8 cellular contexts compared by ENCODE assay signal in the genomic region with DNA sequence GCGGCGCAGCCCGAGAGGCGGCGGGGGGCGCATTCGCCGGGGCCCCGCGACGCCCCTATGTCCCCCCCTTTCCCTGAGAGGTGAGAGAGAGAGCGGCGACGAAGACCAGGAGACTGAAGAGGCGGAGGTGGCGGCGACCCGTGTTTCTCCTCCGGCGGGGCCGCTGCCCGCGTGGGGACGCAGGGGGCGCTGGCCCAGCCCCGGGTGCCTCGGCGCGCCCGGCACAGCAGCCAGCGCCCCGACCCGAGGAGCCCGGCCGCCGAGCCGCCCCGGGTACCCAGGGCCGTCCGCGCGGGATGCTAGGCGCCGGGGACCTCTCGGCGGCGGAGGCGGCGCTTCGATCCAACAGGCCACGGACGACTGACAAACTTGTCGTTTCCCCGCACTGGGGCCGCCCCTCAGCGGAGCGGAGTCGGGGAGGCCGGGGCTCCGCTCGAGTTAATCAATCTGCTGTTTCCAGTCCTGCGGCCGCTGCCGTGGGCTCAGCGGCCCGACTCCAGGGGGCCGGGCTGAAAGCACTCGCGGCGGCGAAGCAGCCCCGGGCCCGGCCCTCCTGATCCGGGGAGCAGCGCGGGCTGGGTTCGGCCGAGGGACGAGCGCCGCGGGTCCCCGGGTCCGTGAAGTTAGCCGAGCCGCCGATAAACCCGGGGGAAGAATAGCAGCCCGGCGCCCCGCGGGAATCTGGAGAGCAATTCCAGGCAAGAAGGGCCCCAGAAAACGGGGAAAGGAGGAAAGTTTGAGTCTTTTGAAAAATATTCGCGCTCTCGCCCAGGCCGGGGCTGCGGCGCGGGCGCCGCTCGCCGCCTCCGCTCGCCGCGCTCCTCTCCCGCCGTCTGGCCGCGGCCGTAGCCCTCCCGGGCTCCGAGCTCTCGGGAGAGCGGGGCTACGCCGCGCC. TPM values are rescaled to one million over a fixed set of nuclear protein-coding genes. Genes with fewer than 3 reads are reported as not detected.
A peak's percentile ranks its signal among the peaks of the same experiment; 100 is the strongest.
DNase-seq lines count a peak whose midpoint lies in the region; ATAC-seq and TF ChIP-seq lines count a peak whose summit lies in the region.

No MANE protein-coding gene starts in this region.

- H3K4me3 Mint-ChIP-seq in CD8-positive, alpha-beta T cell = peak overlapping the region; percentile 99

- peaks cover 31% of the 10 kb centered on the region for H3K27me3 Mint-ChIP-seq in CD8-positive, alpha-beta T cell (ENCODE audit: low read depth)

- peaks cover 18% of the 10 kb centered on the region for H3K4me1 Mint-ChIP-seq in CD8-positive, alpha-beta T cell (ENCODE audit: low read depth)

- TF ChIP-seq POLR2A in transverse colon (IDR thresholded peaks at IDR 0.05) = no peak

- intact Hi-C loops in CD8-positive, alpha-beta T cell (cut with DNase I, micrococcal nuclease) = loop anchor here (1.0 to 10.0 kb wide), 9 partner anchors 8 to 978 kb away; a partner anchor contains a TSS
- intact Hi-C loops in transverse colon (cut with DNase I; ENCODE audit: low total_unique reads) = loop anchor here (10.0 kb wide), 1 partner anchor 372 kb away; no protein-coding TSS in a partner anchor

- H3K36me3 ChIP-seq in CD8-positive, alpha-beta T cell (ENCODE audit: insufficient read depth, low read length) = no peaks in the 10 kb centered on the region
- no peaks in the 10 kb centered on the region for H3K36me3 ChIP-seq in effector memory CD4-positive, alpha-beta T cell (ENCODE audit: control insufficient read depth, insufficient read depth, low read length)
- no peaks in the 10 kb centered on the region for H3K36me3 ChIP-seq in transverse colon

- 1% methylated on average over 55 of the region's 120 CpGs; no CpG with 5 or more reads in 1 of the 2 donors for WGBS in transverse colon (ENCODE audit: low coverage in 1 of 2), 2 donors

- peaks cover 25% of the 10 kb centered on the region for H3K27me3 ChIP-seq in CD8-positive, alpha-beta T cell (ENCODE audit: insufficient read depth, low read length)
- H3K27me3 ChIP-seq in effector memory CD4-positive, alpha-beta T cell (replicated peaks; ENCODE audit: control insufficient read depth, insufficient read depth, low read length, poor library complexity, severe bottlenecking) = peaks cover 6% of the 10 kb centered on the region
- H3K27me3 ChIP-seq in transverse colon = peaks cover 72% of the 10 kb centered on the region

- no peak for TF ChIP-seq EP300 in transverse colon (IDR thresholded peaks at IDR 0.05; ENCODE audit: low read depth)

- H3K9me3 ChIP-seq in CD8-positive, alpha-beta T cell (ENCODE audit: low read length) = no peaks in the 10 kb centered on the region
- no peaks in the 10 kb centered on the region for H3K9me3 ChIP-seq in effector memory CD4-positive, alpha-beta T cell (ENCODE audit: control insufficient read depth, low read length)
- H3K9me3 ChIP-seq in transverse colon = no peaks in the 10 kb centered on the region

- ATAC-seq in CD8-positive, alpha-beta T cell = peak; percentile 24
- peak; percentile 43 for ATAC-seq in HG02970 (IDR thresholded peaks at IDR 0.05; ENCODE audit: low FRiP score, unreplicated experiment)

- H3K36me3 Mint-ChIP-seq in CD8-positive, alpha-beta T cell = peaks cover 3% of the 10 kb centered on the region

- CTCF ChIA-PET in CD8-positive, alpha-beta T cell (lab: Charles Lee) = interaction anchor here (0.7 to 1.8 kb wide), 4 partner anchors 309 to 1263 kb away, joined by 3 to 6 read pairs (median 3); no protein-coding TSS in a partner anchor

- peak overlapping the region; percentile 65 for H3K4me3 ChIP-seq in CD8-positive, alpha-beta T cell (ENCODE audit: low read depth, low read length)
- H3K4me3 ChIP-seq in effector memory CD4-positive, alpha-beta T cell (ENCODE audit: insufficient read depth, low read depth, low read length, poor library complexity, severe bottlenecking) = peak overlapping the region; percentile 85
- H3K4me3 ChIP-seq in transverse colon = peak overlapping the region; percentile 51 to 76 (median 62)

- peak in 6 of 7 experiments; percentile 10 to 73 (median 46) for DNase-seq in CD8-positive, alpha-beta T cell
- DNase-seq in activated CD4-positive, alpha-beta T cell treated with anti-CD3 and anti-CD28 coated beads for 24 hours (ENCODE audit: low read depth in 2 of 2) = peak; percentile 20 to 22
- peak in 2 of 3 donors; percentile 20 to 28 for DNase-seq in effector memory CD4-positive, alpha-beta T cell
- DNase-seq in myocyte (ENCODE audit: low read depth) (peak; percentile 32), transverse colon (no peak), middle frontal gyrus (ENCODE audit: extremely low spot score, low spot score) (no peak), NOMO-1 treated with DMSO at 0.1 percent for 48 hours (lab: John Stamatoyannopoulos, UW; ENCODE audit: unreplicated experiment) (no peak)

- no peak overlapping the region for H3K27ac ChIP-seq in CD8-positive, alpha-beta T cell (ENCODE audit: low read depth, low read length)
- peak overlapping the region; percentile 59 for H3K27ac ChIP-seq in effector memory CD4-positive, alpha-beta T cell (ENCODE audit: insufficient read depth, low read length, poor library complexity, severe bottlenecking)
- H3K27ac ChIP-seq in transverse colon = peak overlapping the region; percentile 48 to 88 (median 72)

- no peaks in the 10 kb centered on the region for H3K9me3 Mint-ChIP-seq in CD8-positive, alpha-beta T cell

- H3K4me1 ChIP-seq in CD8-positive, alpha-beta T cell (ENCODE audit: insufficient read depth, low read length) = peaks cover 16% of the 10 kb centered on the region
- peaks cover 14% of the 10 kb centered on the region for H3K4me1 ChIP-seq in effector memory CD4-positive, alpha-beta T cell (ENCODE audit: control insufficient read depth, insufficient read depth, low read length, poor library complexity, severe bottlenecking)
- peaks cover 0 to 32% (median 25%) of the 10 kb centered on the region in 4 donors for H3K4me1 ChIP-seq in transverse colon

- H3K27ac Mint-ChIP-seq in CD8-positive, alpha-beta T cell = peak overlapping the region; percentile 13

- no peak for TF ChIP-seq CTCF in CD8-positive, alpha-beta T cell (IDR thresholded peaks at IDR 0.05)
- TF ChIP-seq CTCF in transverse colon (IDR thresholded peaks at IDR 0.05) = peak in 1 of 5 experiments; percentile 9

- in situ Hi-C loops in transverse colon (cut with MboI; ENCODE audit: low pct_ligation_motif_present in 1 of 4, low pct_unique_long_range_greater_than_20kb in 1 of 4, low sequenced_read_pairs in 3 of 4) = loop anchor here in 1 of 4 donors (25.0 kb wide), 1 partner anchor 360 kb away; no protein-coding TSS in a partner anchor

- POLR2A ChIA-PET in CD8-positive, alpha-beta T cell (lab: Charles Lee) = interaction anchor here (1.0 to 2.0 kb wide), 8 partner anchors 9 to 264 kb away, joined by 3 to 8 read pairs (median 5); a partner anchor contains a TSS

RNA-seq across cellular contexts. Expression of a gene that starts 0.6 kb away (rescaled TPM):
- 1 to 10 TPM; 6.6 to 6.7 TPM for total RNA-seq in CD8-positive, alpha-beta T cell
- total RNA-seq in myocyte = 1.7 and 1.9 TPM in 2 replicates
- polyA plus RNA-seq in myocyte (2012) = 2.0 TPM
- 10 to 100 TPM in 1 of 4 donors, 1 to 10 TPM in 1, under 1 TPM in 2; 0.68 to 50.5 (median 2.2) TPM for total RNA-seq in transverse colon

Comparison
In these comparisons a context has a peak if more than half of its experiments do, and no peak if none do; other contexts are left out.
1. DNase-seq: peak in CD8-positive, alpha-beta T cell (6 of 7), activated CD4-positive, alpha-beta T cell treated with anti-CD3 and anti-CD28 coated beads for 24 hours (2 of 2), effector memory CD4-positive, alpha-beta T cell (2 of 3) and myocyte (single experiment); none in transverse colon (single experiment), middle frontal gyrus (single experiment) and NOMO-1 treated with DMSO at 0.1 percent for 48 hours (single experiment).
2. Peak in every context shown above with its lines, with median percentiles within 50 percentile points of each other: H3K4me3 ChIP-seq.